ENCODE assay signal across 1 cellular context in the genomic region with DNA sequence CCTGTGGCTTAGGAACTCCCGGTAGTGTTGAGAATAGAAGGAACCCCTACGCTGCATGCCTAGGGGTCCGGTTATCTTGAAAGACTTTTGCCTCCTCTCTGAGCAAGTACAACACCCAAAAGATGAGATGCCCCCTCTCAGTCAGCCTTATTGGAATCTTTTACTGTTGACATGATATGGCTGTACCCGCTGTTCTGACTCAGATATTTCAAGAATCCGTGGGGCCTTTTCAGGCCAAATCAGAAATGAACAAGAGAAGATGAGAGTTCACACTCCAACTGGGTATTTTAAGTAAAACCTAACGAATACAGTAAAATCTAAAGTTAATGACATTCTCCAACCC.
TF ChIP-seq lines count a peak whose summit lies in the region.

No MANE protein-coding gene starts in this region.

TF ChIP-seq in H1, 55 proteins besides CTCF, POLR2A, EP300 and RAD21:
- no peak for TF ChIP-seq JUND (IDR thresholded peaks at IDR 0.05; ENCODE audit: low read length)
- TF ChIP-seq CHD1 (IDR thresholded peaks at IDR 0.05; ENCODE audit: low read depth, low read length), result no peak
- no peak for TF ChIP-seq RNF2 (IDR thresholded peaks at IDR 0.05; ENCODE audit: borderline replicate concordance, low read depth, low read length, missing control alignments, poor library complexity, severe bottlenecking)
- TF ChIP-seq BRCA1 (IDR thresholded peaks at IDR 0.05; ENCODE audit: low read depth, low read length), result no peak
- TF ChIP-seq SUZ12 (IDR thresholded peaks at IDR 0.05; ENCODE audit: low read length), result no peak
- no peak for TF ChIP-seq HDAC6 (IDR thresholded peaks at IDR 0.05; ENCODE audit: low read depth, low read length)
- TF ChIP-seq SP2 (IDR thresholded peaks at IDR 0.05; ENCODE audit: low read length), result no peak
- no peak for TF ChIP-seq PHF8 (conservative IDR thresholded peaks at IDR 0.05; ENCODE audit: low read depth, low read length)
- TF ChIP-seq RXRA (IDR thresholded peaks at IDR 0.05; ENCODE audit: insufficient read depth, low read depth, low read length), result no peak
